ENCODE assay signal across 16 cellular contexts in genomic region chr20:24960302-24960801, GRCh38. TPM values are rescaled to one million over a fixed set of nuclear protein-coding genes. Genes with fewer than 3 reads are reported as not detected.
A peak's percentile ranks its signal among the peaks of the same experiment; 100 is the strongest.
DNase-seq lines count a peak whose midpoint lies in the region; ATAC-seq and TF ChIP-seq lines count a peak whose summit lies in the region.
"Had no signal": no experiment of that assay in that cellular context is flagged by ENCODE, and none has a peak within 500 bp of the region (broad histone marks: within the 10 kb centered on the region; RNA-seq: fewer than 3 reads in every experiment).

No MANE protein-coding gene starts in this region.

- POLR2A ChIA-PET in activated CD4-positive, alpha-beta T cell treated with anti-CD3 and anti-CD28 coated beads for 36 hours (lab: Charles Lee), result no interaction called here
- POLR2A ChIA-PET in T-cell (lab: Charles Lee) (interaction anchor here in 1 of 2 donors (0.8 to 1.4 kb wide), 8 partner anchors 8 to 113 kb away, joined by 3 to 7 read pairs (median 4); partner anchors contain the start of genes APMAP and CST7), GM10248 (lab: Yijun Ruan, JAX) (no interaction called here)

- intact Hi-C loops in activated CD4-positive, alpha-beta T cell treated with anti-CD3 and anti-CD28 coated beads for 36 hours (cut with DNase I, micrococcal nuclease), result no loop called here

- H3K27ac ChIP-seq in skin epidermis, result peak overlapping the region in 13 of 21 experiments; percentile 3 to 75 (median 42)
- H3K27ac ChIP-seq in GM23248, result no peak overlapping the region
- H3K27ac ChIP-seq: ovary, SK-N-MC had no signal

- H3K4me3 Mint-ChIP-seq in activated CD4-positive, alpha-beta T cell treated with anti-CD3 and anti-CD28 coated beads for 36 hours, result no peak overlapping the region
- no peak overlapping the region for H3K4me3 Mint-ChIP-seq in T-cell
- H3K4me3 Mint-ChIP-seq in effector memory CD8-positive, alpha-beta T cell, result peak overlapping the region; percentile 72 to 79

- no peaks in the 10 kb centered on the region for H3K27me3 Mint-ChIP-seq in activated CD4-positive, alpha-beta T cell treated with anti-CD3 and anti-CD28 coated beads for 36 hours
- H3K27me3 Mint-ChIP-seq in T-cell, result no peaks in the 10 kb centered on the region
- no peaks in the 10 kb centered on the region for H3K27me3 Mint-ChIP-seq in effector memory CD8-positive, alpha-beta T cell

- H3K9me3 ChIP-seq in GM23248 (ENCODE audit: low read depth), result no peaks in the 10 kb centered on the region
- H3K9me3 ChIP-seq: esophagus squamous epithelium, ovary had no signal

- no peak for ATAC-seq in activated CD4-positive, alpha-beta T cell treated with anti-CD3 and anti-CD28 coated beads for 36 hours
- ATAC-seq in T-cell (replicated peaks in 1 of 4), result peak in 1 of 4 experiments; percentile 18
- ATAC-seq in effector memory CD8-positive, alpha-beta T cell (replicated peaks), result no peak

- TF ChIP-seq CTCF in GM10248 (IDR thresholded peaks at IDR 0.05; ENCODE audit: control extremely low read depth, extremely low read depth, low read depth, missing control alignments), result no peak

- CTCF ChIA-PET in activated CD4-positive, alpha-beta T cell treated with anti-CD3 and anti-CD28 coated beads for 36 hours (lab: Charles Lee), result interaction anchor here (1.0 kb wide), 1 partner anchor 20 kb away, joined by 3 read pairs; no protein-coding TSS in a partner anchor
- CTCF ChIA-PET in T-cell (lab: Charles Lee) (interaction anchor here (0.5 to 1.3 kb wide), 4 partner anchors 11 to 577 kb away, joined by 3 to 10 read pairs (median 4); partner anchors contain the start of gene CST7 (in 1 of the 2)), GM10248 (lab: Yijun Ruan, JAX) (interaction anchor here (0.9 to 1.2 kb wide), 2 partner anchors 12 to 18 kb away, joined by 3 to 4 read pairs; no protein-coding TSS in a partner anchor)

- no peak overlapping the region for H3K4me3 ChIP-seq in skin epidermis
- H3K4me3 ChIP-seq in GM23248, result no peak overlapping the region
- H3K4me3 ChIP-seq: esophagus squamous epithelium, ovary, SK-N-MC, smooth muscle cell had no signal

- in situ Hi-C loops in GM23248 (cut with MboI), result no loop called here

- no peak for DNase-seq in activated CD4-positive, alpha-beta T cell treated with anti-CD3 and anti-CD28 coated beads for 36 hours
- DNase-seq in activated CD4-positive, alpha-beta T cell treated with anti-CD3 and anti-CD28 coated beads, Interleukin-2, amount 50 U/mL, for 1 hour, result no peak
- DNase-seq in T-cell, result no peak
- DNase-seq in effector memory CD8-positive, alpha-beta T cell, result peak in 1 of 3 experiments; percentile 40
- DNase-seq in GM23248, result no peak
- DNase-seq in GM10248 (ENCODE audit: extremely low spot score), result no peak
- DNase-seq in NCI-H510A (lab: John Stamatoyannopoulos, UW), result no peak
- DNase-seq: cortex of kidney, esophagus squamous epithelium, NCI-H187, NCI-H526, ovary had no signal

- peak overlapping the region; percentile 42 for H3K27ac Mint-ChIP-seq in activated CD4-positive, alpha-beta T cell treated with anti-CD3 and anti-CD28 coated beads for 36 hours
- H3K27ac Mint-ChIP-seq in T-cell, result peak overlapping the region; percentile 77 to 88
- H3K27ac Mint-ChIP-seq in effector memory CD8-positive, alpha-beta T cell, result peak overlapping the region; percentile 99

- whole genome bisulfite sequencing in GM23248 (ENCODE audit: low coverage in 1 of 2, low lambda C conversion rate in 2 of 2, missing lambda C conversion rate in 2 of 2), 2 experiments, result 85 to 91% methylated on average over 10 of the region's 10 CpGs

- H3K4me1 ChIP-seq in GM23248 (ENCODE audit: insufficient read depth), result no peaks in the 10 kb centered on the region

- H4K20me1 ChIP-seq in GM23248 (ENCODE audit: insufficient read depth), result no peaks in the 10 kb centered on the region

- no peaks in the 10 kb centered on the region for H3K9me3 Mint-ChIP-seq in activated CD4-positive, alpha-beta T cell treated with anti-CD3 and anti-CD28 coated beads for 36 hours (ENCODE audit: low read depth)
- H3K9me3 Mint-ChIP-seq in T-cell, result no peaks in the 10 kb centered on the region
- no peaks in the 10 kb centered on the region for H3K9me3 Mint-ChIP-seq in effector memory CD8-positive, alpha-beta T cell

- H3K36me3 Mint-ChIP-seq in activated CD4-positive, alpha-beta T cell treated with anti-CD3 and anti-CD28 coated beads for 36 hours (ENCODE audit: low read depth), result peaks cover 34% of the 10 kb centered on the region
- H3K36me3 Mint-ChIP-seq in T-cell, result peaks cover 49% of the 10 kb centered on the region
- H3K36me3 Mint-ChIP-seq in effector memory CD8-positive, alpha-beta T cell (ENCODE audit: insufficient read depth), result peaks cover 99% of the 10 kb centered on the region

- no peaks in the 10 kb centered on the region for H3F3A ChIP-seq in GM23248 (ENCODE audit: insufficient read depth)

- H3K36me3 ChIP-seq in GM23248 (ENCODE audit: low read depth), result no peaks in the 10 kb centered on the region
- H3K36me3 ChIP-seq: ovary had no signal

- no peaks in the 10 kb centered on the region for H3K9me2 ChIP-seq in GM23248 (ENCODE audit: insufficient read depth)

- H3K79me2 ChIP-seq in GM23248 (ENCODE audit: insufficient read depth), result no peaks in the 10 kb centered on the region

- H3K4me1 Mint-ChIP-seq in activated CD4-positive, alpha-beta T cell treated with anti-CD3 and anti-CD28 coated beads for 36 hours, result peaks cover 16% of the 10 kb centered on the region
- peaks cover 8 to 59% (median 37%) of the 10 kb centered on the region in 3 donors for H3K4me1 Mint-ChIP-seq in T-cell
- H3K4me1 Mint-ChIP-seq in effector memory CD8-positive, alpha-beta T cell (ENCODE audit: low read depth in 2 of 2), result peaks cover 77 to 79% of the 10 kb centered on the region in 2 donors

- H3K9ac ChIP-seq in GM23248, result no peak overlapping the region

- H3K4me2 ChIP-seq in GM23248 (ENCODE audit: unreplicated experiment), result no peak overlapping the region
- H3K4me2 ChIP-seq: smooth muscle cell had no signal

- no peaks in the 10 kb centered on the region for H3K27me3 ChIP-seq in GM23248 (replicated peaks; ENCODE audit: insufficient read depth)
- H3K27me3 ChIP-seq: esophagus squamous epithelium, ovary had no signal

- no peak overlapping the region for H2AFZ ChIP-seq in GM23248

RNA-seq across cellular contexts. Expression of gene CST7, which starts 11.3 kb away (rescaled TPM):
- total RNA-seq in activated CD4-positive, alpha-beta T cell treated with anti-CD3 and anti-CD28 coated beads for 36 hours, result 10 to 100 TPM; 10.7 to 14.0 TPM
- total RNA-seq in T-cell, result 10 to 100 TPM; 22.8 to 92.0 (median 46.2) TPM
- not detected in 2 replicates for total RNA-seq in GM23248 (2014; rRNA removed; shearing (Covaris generic))
- polyA plus RNA-seq in GM23248 (2016; fragmentation: Nextera tagmentation; extraction: Ambion mirVana), result not detected in 2 replicates
- total RNA-seq: kidney epithelial cell, smooth muscle cell had no signal

RNA-seq across cellular contexts. Expression of gene APMAP, which starts 32.2 kb away (rescaled TPM):
- 10 to 100 TPM; 26.8 to 34.0 TPM for total RNA-seq in activated CD4-positive, alpha-beta T cell treated with anti-CD3 and anti-CD28 coated beads for 36 hours
- total RNA-seq in T-cell, result 10 to 100 TPM; 32.2 to 53.0 (median 49.8) TPM
- total RNA-seq in GM23248 (2014; rRNA removed; shearing (Covaris generic)), result 109 and 129 TPM in 2 replicates
- 123 and 129 TPM in 2 replicates for polyA plus RNA-seq in GM23248 (2016; fragmentation: Nextera tagmentation; extraction: Ambion mirVana)

Comparison
In these comparisons a context has a peak if more than half of its experiments do, and no peak if none do; other contexts are left out.
1. H3K27ac Mint-ChIP-seq: peak in every context shown above with its lines; median percentile 99 in effector memory CD8-positive, alpha-beta T cell; 82 in T-cell; 42 in activated CD4-positive, alpha-beta T cell treated with anti-CD3 and anti-CD28 coated beads for 36 hours.
2. H3K4me3 Mint-ChIP-seq: peak in effector memory CD8-positive, alpha-beta T cell (2 of 2); none in activated CD4-positive, alpha-beta T cell treated with anti-CD3 and anti-CD28 coated beads for 36 hours (single experiment) and T-cell (0 of 3).
3. RNA of gene CST7, which starts 11.3 kb away (total RNA-seq): 22.8 to 92.0 TPM in T-cell and 10.7 to 14.0 TPM in activated CD4-positive, alpha-beta T cell treated with anti-CD3 and anti-CD28 coated beads for 36 hours; not detected in GM23248; every median in the first group is over 10 times any median in the second.